ENCODE assay signal across 1 cellular context in genomic region chr3:58540176-58540863, GRCh38.
TF ChIP-seq lines count a peak whose summit lies in the region.

No MANE protein-coding gene starts in this region.

TF ChIP-seq in HepG2, 621 proteins besides CTCF, POLR2A, EP300 and RAD21:
- TF ChIP-seq MAFK (conservative IDR thresholded peaks at IDR 0.05 in 1 of 2, IDR thresholded peaks at IDR 0.05 in 1 of 2; ENCODE audit: low read length in 2 of 2) (peak; percentile 98 to 99), MAFF (IDR thresholded peaks at IDR 0.05; ENCODE audit: low read depth, low read length) (peak; percentile 98), XRCC5 (optimal IDR thresholded peaks at IDR 0.05; ENCODE audit: low read length) (no peak), USF2 (IDR thresholded peaks at IDR 0.05; ENCODE audit: low read depth, low read length) (no peak), USF2 (CRISPR knock-in tag; IDR thresholded peaks at IDR 0.05; ENCODE audit: borderline replicate concordance) (no peak)
- TF ChIP-seq, protein P1, sequence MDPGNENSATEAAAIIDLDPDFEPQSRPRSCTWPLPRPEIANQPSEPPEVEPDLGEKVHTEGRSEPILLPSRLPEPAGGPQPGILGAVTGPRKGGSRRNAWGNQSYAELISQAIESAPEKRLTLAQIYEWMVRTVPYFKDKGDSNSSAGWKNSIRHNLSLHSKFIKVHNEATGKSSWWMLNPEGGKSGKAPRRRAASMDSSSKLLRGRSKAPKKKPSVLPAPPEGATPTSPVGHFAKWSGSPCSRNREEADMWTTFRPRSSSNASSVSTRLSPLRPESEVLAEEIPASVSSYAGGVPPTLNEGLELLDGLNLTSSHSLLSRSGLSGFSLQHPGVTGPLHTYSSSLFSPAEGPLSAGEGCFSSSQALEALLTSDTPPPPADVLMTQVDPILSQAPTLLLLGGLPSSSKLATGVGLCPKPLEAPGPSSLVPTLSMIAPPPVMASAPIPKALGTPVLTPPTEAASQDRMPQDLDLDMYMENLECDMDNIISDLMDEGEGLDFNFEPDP (CRISPR knock-in tag; conservative IDR thresholded peaks at IDR 0.05), result 0 out of 2 replicates have a peak, but pooled peaks have one; percentile 55
